Comparison of ENCODE assay signal across 9 cellular contexts in the genomic region with DNA sequence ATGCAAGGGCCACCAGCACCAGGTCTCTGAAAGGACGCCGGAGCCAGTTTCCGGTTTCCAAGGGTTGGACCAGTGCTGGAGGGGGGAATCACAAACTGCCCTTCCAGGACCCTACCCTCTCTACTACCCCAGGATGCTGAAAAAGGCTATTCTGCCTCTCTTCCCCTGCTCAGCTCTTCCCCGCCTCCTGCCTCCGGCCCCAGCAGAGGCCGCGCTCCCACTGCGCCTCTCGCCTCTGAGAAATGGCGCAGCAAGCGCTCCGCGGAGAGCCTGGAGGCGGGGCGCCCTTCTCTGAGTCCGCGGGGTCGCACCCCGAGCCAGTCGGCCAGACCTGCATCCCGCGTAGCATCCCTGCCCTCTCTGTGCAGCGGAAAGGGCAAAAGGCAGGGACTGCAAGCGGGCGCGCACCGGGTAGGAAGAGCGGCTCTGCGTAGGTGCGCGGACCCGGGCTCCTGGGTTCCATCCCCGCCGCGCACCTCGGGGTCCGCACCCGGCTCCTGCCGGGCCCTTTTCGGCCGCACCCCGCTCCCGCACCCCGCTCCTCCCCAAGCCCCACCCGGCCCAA. TPM values are rescaled to one million over a fixed set of nuclear protein-coding genes. Genes with fewer than 3 reads are reported as not detected.
DNase-seq lines count a peak whose midpoint lies in the region; ATAC-seq and TF ChIP-seq lines count a peak whose summit lies in the region.
"Had no signal": no experiment of that assay in that cellular context is flagged by ENCODE, and none has a peak within 500 bp of the region (broad histone marks: within the 10 kb centered on the region; RNA-seq: fewer than 3 reads in every experiment).

No MANE protein-coding gene starts in this region.

- in situ Hi-C loops in astrocyte of the spinal cord (cut with HindIII; ENCODE audit: low sequenced_read_pairs) = no loop called here

- WGBS in right lobe of liver (ENCODE audit: insufficient coverage, low coverage, low lambda C conversion rate, missing lambda C conversion rate) = under 1% methylated on average over 21 of the region's 45 CpGs
- 2 to 3% methylated on average over 23 to 24 of the region's 45 CpGs for WGBS in lower leg skin, 2 donors

- H3K4me1 Mint-ChIP-seq in activated naive CD8-positive, alpha-beta T cell treated with anti-CD3 and anti-CD28 coated beads, Interleukin-2, amount 10 ng/mL, durations not matched to agents 7 days and 5 days = peaks cover 3% of the 10 kb centered on the region
- peaks cover 3% of the 10 kb centered on the region for H3K4me1 Mint-ChIP-seq in activated naive CD8-positive, alpha-beta T cell treated with anti-CD3 and anti-CD28 coated beads for 36 hours
- no peaks in the 10 kb centered on the region for H3K4me1 Mint-ChIP-seq in type B pancreatic cell (ENCODE audit: unreplicated experiment)

- no peaks in the 10 kb centered on the region for H3K9me3 Mint-ChIP-seq in activated naive CD8-positive, alpha-beta T cell treated with anti-CD3 and anti-CD28 coated beads, Interleukin-2, amount 10 ng/mL, durations not matched to agents 7 days and 5 days
- H3K9me3 Mint-ChIP-seq in activated naive CD8-positive, alpha-beta T cell treated with anti-CD3 and anti-CD28 coated beads for 36 hours = no peaks in the 10 kb centered on the region
- H3K9me3 Mint-ChIP-seq in type B pancreatic cell = no peaks in the 10 kb centered on the region

- H3K9me3 ChIP-seq in right lobe of liver = no peaks in the 10 kb centered on the region

- H3K4me3 ChIP-seq in astrocyte of the spinal cord (ENCODE audit: low read depth, low read length) (no peak overlapping the region), right lobe of liver (peak overlapping the region; percentile 48 to 62 (median 52)), lower leg skin (ENCODE audit: low read depth, poor library complexity, severe bottlenecking) (no peak overlapping the region)

- no peak overlapping the region for H3K27ac Mint-ChIP-seq in activated naive CD8-positive, alpha-beta T cell treated with anti-CD3 and anti-CD28 coated beads, Interleukin-2, amount 10 ng/mL, durations not matched to agents 7 days and 5 days
- no peak overlapping the region for H3K27ac Mint-ChIP-seq in activated naive CD8-positive, alpha-beta T cell treated with anti-CD3 and anti-CD28 coated beads for 36 hours
- no peak overlapping the region for H3K27ac Mint-ChIP-seq in type B pancreatic cell

- H3K27me3 ChIP-seq in right lobe of liver = no peaks in the 10 kb centered on the region

- TF ChIP-seq POLR2A in right lobe of liver (IDR thresholded peaks at IDR 0.05) (no peak), lower leg skin (IDR thresholded peaks at IDR 0.05) (no peak)

- peak; percentile 20 for ATAC-seq in activated naive CD8-positive, alpha-beta T cell treated with anti-CD3 and anti-CD28 coated beads, Interleukin-2, amount 10 ng/mL, durations not matched to agents 7 days and 5 days (ENCODE audit: low read depth)
- ATAC-seq in right lobe of liver = peak; percentile 9 to 52 (median 40)
- ATAC-seq in HG03571 (IDR thresholded peaks at IDR 0.05; ENCODE audit: unreplicated experiment) = no peak

- peaks cover 34% of the 10 kb centered on the region for H3K27me3 Mint-ChIP-seq in activated naive CD8-positive, alpha-beta T cell treated with anti-CD3 and anti-CD28 coated beads, Interleukin-2, amount 10 ng/mL, durations not matched to agents 7 days and 5 days
- peaks cover 37% of the 10 kb centered on the region for H3K27me3 Mint-ChIP-seq in activated naive CD8-positive, alpha-beta T cell treated with anti-CD3 and anti-CD28 coated beads for 36 hours
- peaks cover 80% of the 10 kb centered on the region for H3K27me3 Mint-ChIP-seq in type B pancreatic cell

- H3K36me3 Mint-ChIP-seq in activated naive CD8-positive, alpha-beta T cell treated with anti-CD3 and anti-CD28 coated beads, Interleukin-2, amount 10 ng/mL, durations not matched to agents 7 days and 5 days = no peaks in the 10 kb centered on the region
- H3K36me3 Mint-ChIP-seq in activated naive CD8-positive, alpha-beta T cell treated with anti-CD3 and anti-CD28 coated beads for 36 hours = no peaks in the 10 kb centered on the region
- H3K36me3 Mint-ChIP-seq in type B pancreatic cell = no peaks in the 10 kb centered on the region

- POLR2A ChIA-PET in activated naive CD8-positive, alpha-beta T cell treated with anti-CD3 and anti-CD28 coated beads, Interleukin-2, amount 10 ng/mL, durations not matched to agents 7 days and 5 days (lab: Charles Lee) = no interaction called here

- no peak for TF ChIP-seq CTCF in astrocyte of the spinal cord (IDR thresholded peaks at IDR 0.05; ENCODE audit: low read depth, low read length)
- no peak for TF ChIP-seq CTCF in right lobe of liver (IDR thresholded peaks at IDR 0.05)
- no peak for TF ChIP-seq CTCF in type B pancreatic cell (conservative IDR thresholded peaks at IDR 0.05)
- no peak for TF ChIP-seq CTCF in lower leg skin (IDR thresholded peaks at IDR 0.05)

- no peak overlapping the region for H3K27ac ChIP-seq in right lobe of liver

- peaks cover 0 to 7% (median 0%) of the 10 kb centered on the region in 4 donors for H3K4me1 ChIP-seq in right lobe of liver

- H3K4me3 Mint-ChIP-seq in activated naive CD8-positive, alpha-beta T cell treated with anti-CD3 and anti-CD28 coated beads, Interleukin-2, amount 10 ng/mL, durations not matched to agents 7 days and 5 days = peak overlapping the region; percentile 51
- no peak overlapping the region for H3K4me3 Mint-ChIP-seq in activated naive CD8-positive, alpha-beta T cell treated with anti-CD3 and anti-CD28 coated beads for 36 hours
- H3K4me3 Mint-ChIP-seq in type B pancreatic cell = peak overlapping the region; percentile 72

- intact Hi-C loops in right lobe of liver (cut with DNase I) (loop anchor here in 1 of 2 donors (10.0 kb wide), 1 partner anchor 122 kb away; no protein-coding TSS in a partner anchor), lower leg skin (cut with DNase I; ENCODE audit: low total_unique reads) (loop anchor here (5.0 kb wide), 1 partner anchor 204 kb away; no protein-coding TSS in a partner anchor)

- no peaks in the 10 kb centered on the region for H3K36me3 ChIP-seq in right lobe of liver

- no peak for DNase-seq in activated naive CD8-positive, alpha-beta T cell treated with anti-CD3 and anti-CD28 coated beads, Interleukin-2, amount 10 ng/mL, durations not matched to agents 7 days and 5 days
- no peak for DNase-seq in activated naive CD8-positive, alpha-beta T cell treated with anti-CD3 and anti-CD28 coated beads for 36 hours
- DNase-seq in astrocyte of the spinal cord (ENCODE audit: low read depth, low spot score) = peak; percentile 3
- DNase-seq in right lobe of liver = peak in 1 of 3 donors; percentile 40
- no peak for DNase-seq in type B pancreatic cell (ENCODE audit: extremely low spot score, unreplicated experiment)
- DNase-seq in NK-92 (lab: John Stamatoyannopoulos, UW; ENCODE audit: unreplicated experiment) = no peak
- no peak for DNase-seq in lower leg skin (ENCODE audit: low spot score in 2 of 2)
- DNase-seq: T1000 had no signal

RNA-seq across cellular contexts. Expression of a gene that starts 0.5 kb away (rescaled TPM):
- total RNA-seq in activated naive CD8-positive, alpha-beta T cell treated with anti-CD3 and anti-CD28 coated beads, Interleukin-2, amount 10 ng/mL, durations not matched to agents 7 days and 5 days = under 1 TPM in 1 of 2 experiments, not detected in 1; 0.22 TPM
- not detected for total RNA-seq in activated naive CD8-positive, alpha-beta T cell treated with anti-CD3 and anti-CD28 coated beads for 36 hours
- total RNA-seq in right lobe of liver (10 to 100 TPM in 1 of 6 experiments, 1 to 10 TPM in 3, under 1 TPM in 2; 0.53 to 10.2 (median 1.4) TPM), type B pancreatic cell (ENCODE audit: low replicate concordance) (8.2 and 14.0 TPM in 2 replicates), lower leg skin (1 to 10 TPM in 2 of 4 donors, under 1 TPM in 2; 0.04 to 1.3 (median 0.87) TPM)

Comparison
In these comparisons a context has a peak if more than half of its experiments do, and no peak if none do; other contexts are left out.
1. H3K4me3 ChIP-seq: peak in right lobe of liver (3 of 3); none in astrocyte of the spinal cord (single experiment) and lower leg skin (single experiment).